In the genomic region with DNA sequence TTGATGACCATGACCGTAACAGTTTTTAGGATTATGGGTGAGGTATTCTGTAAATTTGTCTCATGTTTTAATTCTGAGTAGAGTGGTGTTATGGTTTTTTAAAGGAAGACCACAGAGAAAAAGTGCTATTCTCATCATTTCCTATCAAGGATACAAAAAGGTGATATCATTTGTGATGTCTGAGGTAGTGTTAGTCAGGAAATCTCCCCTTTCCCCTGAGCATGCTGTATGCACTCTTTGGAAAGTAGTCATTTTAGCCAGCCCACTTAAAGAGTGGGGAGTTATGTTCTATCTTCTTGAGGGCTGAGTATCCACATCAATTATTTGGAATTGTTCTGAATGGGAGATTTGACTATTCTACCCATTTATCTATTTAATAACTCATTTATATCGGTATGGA, we compare ENCODE assay signal across 27 cellular contexts.
"Had no signal": no experiment of that assay in that cellular context is flagged by ENCODE, and none has a peak within 500 bp of the region (broad histone marks: within the 10 kb centered on the region; RNA-seq: fewer than 3 reads in every experiment).

No MANE protein-coding gene starts in this region.

- H3K36me3 Mint-ChIP-seq: activated CD4-positive, alpha-beta memory T cell treated with anti-CD3 and anti-CD28 coated beads for 36 hours; activated naive CD8-positive, alpha-beta T cell; WTC11 had no signal

- H3K36me3 ChIP-seq: brain microvascular endothelial cell, esophagus squamous epithelium, gastroesophageal sphincter had no signal

- H3K9me3 ChIP-seq: esophagus squamous epithelium, gastroesophageal sphincter had no signal

- H3K4me3 Mint-ChIP-seq: activated CD4-positive, alpha-beta memory T cell treated with anti-CD3 and anti-CD28 coated beads for 36 hours; activated naive CD8-positive, alpha-beta T cell; WTC11 had no signal

- DNase-seq: activated CD4-positive, alpha-beta memory T cell treated with anti-CD3 and anti-CD28 coated beads for 36 hours; activated CD4-positive, alpha-beta T cell treated with anti-CD3 and anti-CD28 coated beads for 1 hour; activated CD4-positive, alpha-beta T cell treated with anti-CD3 and anti-CD28 coated beads for 48 hours; activated CD8-positive, alpha-beta memory T cell treated with anti-CD3 and anti-CD28 coated beads for 24 hours; activated effector memory CD4-positive, alpha-beta T cell treated with Interleukin-2 at 50 U/mL for 16 hours; activated gamma-delta T cell treated with Interleukin-2 at 50 U/mL for 16 hours; activated naive CD4-positive, alpha-beta T cell treated with anti-CD3 and anti-CD28 coated beads, Interleukin-2, amount 50 U/mL, for 16 hours; activated naive CD4-positive, alpha-beta T cell treated with Interleukin-2 at 50 U/mL for 16 hours; activated T-cell treated with anti-CD3 and anti-CD28 coated beads, Interleukin-2, amount 50 U/mL, for 48 hours; amniotic stem cell; anterior cingulate cortex; brain microvascular endothelial cell; caudate nucleus; cortex of kidney; dermis blood vessel endothelial cell; effector CD8-positive, alpha-beta T cell; esophagus squamous epithelium; T-helper 2 cell had no signal

- H3K4me1 ChIP-seq: esophagus squamous epithelium, gastroesophageal sphincter had no signal

- FAIRE-seq: colon, endometrium, endothelial cell of umbilical vein, TTC549 had no signal

- H3K9me3 Mint-ChIP-seq: activated CD4-positive, alpha-beta memory T cell treated with anti-CD3 and anti-CD28 coated beads for 36 hours had no signal

- H3K27ac Mint-ChIP-seq: activated CD4-positive, alpha-beta memory T cell treated with anti-CD3 and anti-CD28 coated beads for 36 hours; activated naive CD8-positive, alpha-beta T cell; WTC11 had no signal

- H3K27ac ChIP-seq: brain microvascular endothelial cell, epithelial cell of prostate, esophagus squamous epithelium, gastroesophageal sphincter, VCaP had no signal

- H3K4me3 ChIP-seq: esophagus squamous epithelium, gastroesophageal sphincter had no signal

- ATAC-seq: gastroesophageal sphincter, WTC11 had no signal

- H3K27me3 ChIP-seq: brain microvascular endothelial cell, esophagus squamous epithelium, gastroesophageal sphincter had no signal

- H3K4me1 Mint-ChIP-seq: WTC11 had no signal
